In genomic region chr22:26673485-26673884, GRCh38 we compare ENCODE assay signal across 8 cellular contexts. TPM values are rescaled to one million over a fixed set of nuclear protein-coding genes. Genes with fewer than 3 reads are reported as not detected.
DNase-seq lines count a peak whose midpoint lies in the region; ATAC-seq and TF ChIP-seq lines count a peak whose summit lies in the region.

No MANE protein-coding gene starts in this region.

- peaks cover 0 to 12% (median 2%) of the 10 kb centered on the region in 4 donors for H3K4me1 ChIP-seq in right lobe of liver
- peaks cover 19% of the 10 kb centered on the region for H3K4me1 ChIP-seq in thymus (ENCODE audit: control insufficient read depth, insufficient read depth, low read length)

- H3K36me3 ChIP-seq in BJ (ENCODE audit: control insufficient read depth, insufficient read depth, low read length), result no peaks in the 10 kb centered on the region
- H3K36me3 ChIP-seq in right lobe of liver, result no peaks in the 10 kb centered on the region
- no peaks in the 10 kb centered on the region for H3K36me3 ChIP-seq in thymus (ENCODE audit: control insufficient read depth, insufficient read depth)

- POLR2A ChIA-PET in BJ (lab: Charles Lee), result interaction anchor here (0.6 kb wide), 1 partner anchor 9 kb away, joined by 6 read pairs; no protein-coding TSS in a partner anchor

- CTCF ChIA-PET in BJ (lab: Yijun Ruan, JAX), result interaction anchor here (1.2 to 1.4 kb wide), 4 partner anchors 11 to 644 kb away, joined by 3 to 8 read pairs (median 4); no protein-coding TSS in a partner anchor

- H3K4me3 ChIP-seq in BJ (ENCODE audit: low read depth, low read length) (peak overlapping the region; percentile 75), astrocyte of the cerebellum (ENCODE audit: low read depth, low read length) (peak overlapping the region; percentile 54), right lobe of liver (peak overlapping the region; percentile 79 to 85 (median 80)), thymus (ENCODE audit: low read length) (peak overlapping the region; percentile 84)

- H3K27ac ChIP-seq in right lobe of liver (peak overlapping the region; percentile 77 to 98 (median 87)), thymus (ENCODE audit: low read depth) (peak overlapping the region; percentile 99)

- DNase-seq in BJ (ENCODE audit: low read depth) (no peak), NCI-H69 (lab: John Stamatoyannopoulos, UW) (peak; percentile 49), astrocyte of the cerebellum (ENCODE audit: low read depth) (no peak), right lobe of liver (no peak), D341Med (ENCODE audit: low spot score) (no peak), NCI-H2107 (lab: John Stamatoyannopoulos, UW) (no peak), SKM-1 (lab: John Stamatoyannopoulos, UW; ENCODE audit: unreplicated experiment) (no peak)

- TF ChIP-seq CTCF in BJ (IDR thresholded peaks at IDR 0.05; ENCODE audit: insufficient read depth, low read depth, low read length), result no peak
- no peak for TF ChIP-seq CTCF in astrocyte of the cerebellum (IDR thresholded peaks at IDR 0.05; ENCODE audit: low read depth, low read length, missing control alignments)
- no peak for TF ChIP-seq CTCF in right lobe of liver (IDR thresholded peaks at IDR 0.05)

- in situ Hi-C loops in astrocyte of the cerebellum (cut with HindIII; ENCODE audit: low sequenced_read_pairs), result no loop called here

- ATAC-seq in right lobe of liver, result no peak

- 49% methylated on average over 4 of the region's 4 CpGs for WGBS in right lobe of liver (ENCODE audit: insufficient coverage, low coverage, low lambda C conversion rate, missing lambda C conversion rate)
- WGBS in thymus, result 46% methylated on average over 4 of the region's 4 CpGs

- no peak for TF ChIP-seq POLR2A in right lobe of liver (IDR thresholded peaks at IDR 0.05)

- intact Hi-C loops in right lobe of liver (cut with DNase I), result no loop called here

- no peaks in the 10 kb centered on the region for H3K9me3 ChIP-seq in right lobe of liver
- H3K9me3 ChIP-seq in thymus (ENCODE audit: control insufficient read depth), result peaks cover 2% of the 10 kb centered on the region

- H3K27me3 ChIP-seq in BJ (ENCODE audit: control insufficient read depth, insufficient read depth, low read length) (no peaks in the 10 kb centered on the region), right lobe of liver (no peaks in the 10 kb centered on the region), thymus (ENCODE audit: control insufficient read depth, insufficient read depth) (no peaks in the 10 kb centered on the region)

RNA-seq across cellular contexts. Expression of gene MIAT, which starts 16.1 kb away (rescaled TPM):
- polyA plus RNA-seq in BJ (2011; rRNA removed) (1.1 and 1.2 TPM in 2 replicates), thymus (2.9 TPM)
- 0.95 and 1.2 TPM in 2 replicates for polyA minus RNA-seq in BJ (2011; rRNA and poly(A)+ RNA removed)
- 1 to 10 TPM in 1 of 6 experiments, under 1 TPM in 5; 0.19 to 3.2 (median 0.47) TPM for total RNA-seq in right lobe of liver

RNA-seq across cellular contexts. Expression of gene CRYBA4, which starts 51.7 kb away (rescaled TPM):
- not detected in 2 replicates for polyA plus RNA-seq in BJ (2011; rRNA removed)
- not detected in 2 replicates for polyA minus RNA-seq in BJ (2011; rRNA and poly(A)+ RNA removed)
- not detected for total RNA-seq in right lobe of liver
- polyA plus RNA-seq in thymus, result 1.6 TPM

RNA-seq across cellular contexts. Expression of gene CRYBB1, which starts 55.7 kb away (rescaled TPM):
- polyA plus RNA-seq in BJ (2011; rRNA removed), result not detected in 2 replicates
- not detected in 2 replicates for polyA minus RNA-seq in BJ (2011; rRNA and poly(A)+ RNA removed)
- total RNA-seq in right lobe of liver, result under 1 TPM in 2 of 6 experiments, not detected in 4; 0.53 to 0.59 TPM
- 1.7 TPM for polyA plus RNA-seq in thymus
